28 cellular contexts compared by ENCODE assay signal in genomic region chr14:90962505-90962904, GRCh38.
"Had no signal": no experiment of that assay in that cellular context is flagged by ENCODE, and none has a peak within 500 bp of the region (broad histone marks: within the 10 kb centered on the region; RNA-seq: fewer than 3 reads in every experiment).

No MANE protein-coding gene starts in this region.

- H3K4me1 ChIP-seq: stomach, suprapubic skin, testis, thyroid gland, tibial artery, tibial nerve, transverse colon, upper lobe of left lung, upper lobe of right lung, uterus, vagina had no signal

- DNase-seq: stimulated activated CD4-positive, alpha-beta T cell treated with anti-CD3 and anti-CD28 coated beads, Interleukin-2, amount 100 ng/mL, for 48 hours; stimulated activated CD4-positive, alpha-beta T cell treated with anti-CD3 and anti-CD28 coated beads, Interleukin-4, amount 100 ng/mL, for 1 hour; stimulated activated CD4-positive, alpha-beta T cell treated with anti-CD3 and anti-CD28 coated beads, Interleukin-4, amount 100 ng/mL, for 24 hours; stimulated activated CD4-positive, alpha-beta T cell treated with anti-CD3 and anti-CD28 coated beads, Interleukin-4, amount 100 ng/mL, for 4 hours; stimulated activated CD8-positive, alpha-beta memory T cell treated with anti-CD3 and anti-CD28 coated beads, Interleukin-4, amount 100 ng/mL, for 48 hours; stimulated activated naive B cell treated with anti-CD40 and anti-IgM and Interleukin-4, amounts not matched to agents 10 μg/mL and 1 μg/mL and 100 μg/mL, for 72 hours; stimulated activated naive CD4-positive, alpha-beta T cell; stimulated activated naive CD4-positive, alpha-beta T cell treated with Interleukin-2 at 50 U/mL for 16 hours; stimulated activated naive CD8-positive, alpha-beta T cell treated with anti-CD3 and anti-CD28 coated beads, Interleukin-15, amount 100 ng/mL, for 72 hours; stimulated activated naive CD8-positive, alpha-beta T cell treated with anti-CD3 and anti-CD28 coated beads, Interleukin-15, Interleukin-2, amounts not matched to agents 100 U/mL and 50 U/mL, for 24 hours; stomach; substantia nigra; testis; thyroid gland; tibial artery; transverse colon; trophoblast cell; upper lobe of left lung; upper lobe of right lung; uterus had no signal

- H3K27me3 ChIP-seq: stomach, suprapubic skin, testis, thyroid gland, tibial artery, tibial nerve, transverse colon, upper lobe of left lung, upper lobe of right lung, uterus, vagina had no signal

- ATAC-seq: stimulated activated effector memory CD8-positive, alpha-beta T cell treated with anti-CD3 and anti-CD28 coated beads, Interleukin-12 subunit alpha, Interleukin-12 subunit beta, amount 100 ng/mL, for 72 hours; stimulated activated naive B cell treated with anti-CD40 and anti-IgM and Interleukin-4, amounts not matched to agents 10 μg/mL and 1 μg/mL and 100 μg/mL, for 72 hours; stimulated activated naive CD8-positive, alpha-beta T cell treated with anti-CD3 and anti-CD28 coated beads, Interleukin-15, amount 100 ng/mL, for 72 hours; stimulated activated naive CD8-positive, alpha-beta T cell treated with anti-CD3 and anti-CD28 coated beads, Interleukin-15, Interleukin-2, amounts not matched to agents 100 U/mL and 50 U/mL, for 24 hours; upper lobe of right lung had no signal

- H3K36me3 ChIP-seq: thoracic aorta, thyroid gland, tibial artery, upper lobe of left lung, upper lobe of right lung, uterus, vagina had no signal

- H3K27ac Mint-ChIP-seq: stimulated activated effector memory CD8-positive, alpha-beta T cell treated with anti-CD3 and anti-CD28 coated beads, Interleukin-12 subunit alpha, Interleukin-12 subunit beta, amount 100 ng/mL, for 72 hours; stimulated activated naive B cell treated with anti-CD40 and anti-IgM and Interleukin-4, amounts not matched to agents 10 μg/mL and 1 μg/mL and 100 μg/mL, for 72 hours; stimulated activated naive CD8-positive, alpha-beta T cell treated with anti-CD3 and anti-CD28 coated beads, Interleukin-15, amount 100 ng/mL, for 72 hours; stimulated activated naive CD8-positive, alpha-beta T cell treated with anti-CD3 and anti-CD28 coated beads, Interleukin-15, Interleukin-2, amounts not matched to agents 100 ng/mL and 50 ng/mL, for 24 hours; type B pancreatic cell had no signal

- FAIRE-seq: urothelium cell line had no signal

- H3K27ac ChIP-seq: stomach, suprapubic skin, testis, thoracic aorta, thyroid gland, tibial artery, tibial nerve, transverse colon, upper lobe of left lung, upper lobe of right lung, uterus, vagina had no signal

- H3K9me3 Mint-ChIP-seq: stimulated activated effector memory CD8-positive, alpha-beta T cell treated with anti-CD3 and anti-CD28 coated beads, Interleukin-12 subunit alpha, Interleukin-12 subunit beta, amount 100 ng/mL, for 72 hours; stimulated activated naive CD8-positive, alpha-beta T cell treated with anti-CD3 and anti-CD28 coated beads, Interleukin-15, Interleukin-2, amounts not matched to agents 100 ng/mL and 50 ng/mL, for 24 hours; type B pancreatic cell had no signal

- H3K4me3 ChIP-seq: stomach, suprapubic skin, testis, thoracic aorta, thyroid gland, tibial artery, tibial nerve, transverse colon, upper lobe of left lung, upper lobe of right lung, uterus, vagina had no signal

- H3K4me3 Mint-ChIP-seq: stimulated activated effector memory CD8-positive, alpha-beta T cell treated with anti-CD3 and anti-CD28 coated beads, Interleukin-12 subunit alpha, Interleukin-12 subunit beta, amount 100 ng/mL, for 72 hours; stimulated activated naive B cell treated with anti-CD40 and anti-IgM and Interleukin-4, amounts not matched to agents 10 μg/mL and 1 μg/mL and 100 μg/mL, for 72 hours; stimulated activated naive CD8-positive, alpha-beta T cell treated with anti-CD3 and anti-CD28 coated beads, Interleukin-15, amount 100 ng/mL, for 72 hours; stimulated activated naive CD8-positive, alpha-beta T cell treated with anti-CD3 and anti-CD28 coated beads, Interleukin-15, Interleukin-2, amounts not matched to agents 100 ng/mL and 50 ng/mL, for 24 hours; type B pancreatic cell had no signal

- H3K27me3 Mint-ChIP-seq: stimulated activated naive B cell treated with anti-CD40 and anti-IgM and Interleukin-4, amounts not matched to agents 10 μg/mL and 1 μg/mL and 100 μg/mL, for 72 hours; stimulated activated naive CD8-positive, alpha-beta T cell treated with anti-CD3 and anti-CD28 coated beads, Interleukin-15, amount 100 ng/mL, for 72 hours; stimulated activated naive CD8-positive, alpha-beta T cell treated with anti-CD3 and anti-CD28 coated beads, Interleukin-15, Interleukin-2, amounts not matched to agents 100 ng/mL and 50 ng/mL, for 24 hours; type B pancreatic cell had no signal

- H3K9me3 ChIP-seq: suprapubic skin, testis, thoracic aorta, thyroid gland, transverse colon, upper lobe of left lung, upper lobe of right lung, uterus, vagina had no signal
